In the genomic region with DNA sequence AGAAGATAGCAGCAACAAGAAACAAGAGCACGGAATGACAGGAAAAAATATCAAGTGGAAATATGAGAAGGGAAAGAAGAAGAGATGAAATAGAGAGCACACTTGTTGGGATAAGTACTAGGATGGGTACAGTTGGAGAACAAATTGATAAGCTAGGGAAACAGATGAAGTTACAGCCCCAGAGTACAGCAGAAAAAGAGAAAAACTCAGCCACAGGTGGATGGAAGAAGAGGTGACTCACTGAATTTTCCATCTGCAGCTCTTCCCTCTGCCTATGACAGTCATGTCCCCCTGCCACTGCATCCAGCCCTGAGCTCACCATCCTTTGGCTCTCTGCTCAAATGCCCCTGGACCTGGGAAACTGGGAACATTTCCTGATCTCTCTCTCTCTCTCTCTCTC, we compare ENCODE assay signal across 21 cellular contexts.
"Had no signal": no experiment of that assay in that cellular context is flagged by ENCODE, and none has a peak within 500 bp of the region (broad histone marks: within the 10 kb centered on the region; RNA-seq: fewer than 3 reads in every experiment).

No MANE protein-coding gene starts in this region.

- H3K27ac Mint-ChIP-seq: activated CD4-positive, alpha-beta T cell treated with anti-CD3 and anti-CD28 coated beads, Interleukin-2, amount 10 ng/mL, durations not matched to agents 7 days and 5 days; activated T-helper 1 cell treated with anti-CD3 and anti-CD28 coated beads, Interleukin-12 subunit alpha, Interleukin-12 subunit beta, Interleukin-2, Interleukin-4 antibody, amounts not matched to agents 30 ng/mL and 10 ng/mL and 1 ng/mL, durations not matched to agents 14 hours and 24 hours and 36 hours; immature natural killer cell; nephron progenitor cell; progenitor cell of endocrine pancreas; T-helper 2 cell treated with Interferon-gamma antibody and Interleukin-4, amounts not matched to agents 5 μg/mL and 100 μg/mL, for 36 hours had no signal

- DNase-seq: activated CD4-positive, alpha-beta T cell treated with anti-CD3 and anti-CD28 coated beads, Interleukin-2, amount 10 ng/mL, durations not matched to agents 7 days and 5 days; activated gamma-delta T cell; activated T-cell treated with anti-CD3 and anti-CD28 coated beads for 4 hours; central memory CD4-positive, alpha-beta T cell; hippocampal formation; immature natural killer cell; kidney; left colon; mammary epithelial cell; nephron progenitor cell; ovary; right lobe of liver; stimulated activated CD4-positive, alpha-beta T cell treated with anti-CD3 and anti-CD28 coated beads, Interleukin-2, amount 100 ng/mL, for 48 hours; stimulated activated naive CD4-positive, alpha-beta T cell treated with Interleukin-2 at 50 U/mL for 16 hours; trophoblast cell; uterus had no signal

- H3K4me3 Mint-ChIP-seq: activated CD4-positive, alpha-beta T cell treated with anti-CD3 and anti-CD28 coated beads, Interleukin-2, amount 10 ng/mL, durations not matched to agents 7 days and 5 days; activated T-helper 1 cell treated with anti-CD3 and anti-CD28 coated beads, Interleukin-12 subunit alpha, Interleukin-12 subunit beta, Interleukin-2, Interleukin-4 antibody, amounts not matched to agents 30 ng/mL and 10 ng/mL and 1 ng/mL, durations not matched to agents 14 hours and 24 hours and 36 hours; immature natural killer cell; nephron progenitor cell; T-helper 2 cell treated with Interferon-gamma antibody and Interleukin-4, amounts not matched to agents 5 μg/mL and 100 μg/mL, for 36 hours had no signal

- ATAC-seq: gastroesophageal sphincter, left colon, right lobe of liver, SK-N-SH treated with all-trans-retinoic acid at 6 μM for 48 hours had no signal
